ENCODE assay signal across 8 cellular contexts in the genomic region with DNA sequence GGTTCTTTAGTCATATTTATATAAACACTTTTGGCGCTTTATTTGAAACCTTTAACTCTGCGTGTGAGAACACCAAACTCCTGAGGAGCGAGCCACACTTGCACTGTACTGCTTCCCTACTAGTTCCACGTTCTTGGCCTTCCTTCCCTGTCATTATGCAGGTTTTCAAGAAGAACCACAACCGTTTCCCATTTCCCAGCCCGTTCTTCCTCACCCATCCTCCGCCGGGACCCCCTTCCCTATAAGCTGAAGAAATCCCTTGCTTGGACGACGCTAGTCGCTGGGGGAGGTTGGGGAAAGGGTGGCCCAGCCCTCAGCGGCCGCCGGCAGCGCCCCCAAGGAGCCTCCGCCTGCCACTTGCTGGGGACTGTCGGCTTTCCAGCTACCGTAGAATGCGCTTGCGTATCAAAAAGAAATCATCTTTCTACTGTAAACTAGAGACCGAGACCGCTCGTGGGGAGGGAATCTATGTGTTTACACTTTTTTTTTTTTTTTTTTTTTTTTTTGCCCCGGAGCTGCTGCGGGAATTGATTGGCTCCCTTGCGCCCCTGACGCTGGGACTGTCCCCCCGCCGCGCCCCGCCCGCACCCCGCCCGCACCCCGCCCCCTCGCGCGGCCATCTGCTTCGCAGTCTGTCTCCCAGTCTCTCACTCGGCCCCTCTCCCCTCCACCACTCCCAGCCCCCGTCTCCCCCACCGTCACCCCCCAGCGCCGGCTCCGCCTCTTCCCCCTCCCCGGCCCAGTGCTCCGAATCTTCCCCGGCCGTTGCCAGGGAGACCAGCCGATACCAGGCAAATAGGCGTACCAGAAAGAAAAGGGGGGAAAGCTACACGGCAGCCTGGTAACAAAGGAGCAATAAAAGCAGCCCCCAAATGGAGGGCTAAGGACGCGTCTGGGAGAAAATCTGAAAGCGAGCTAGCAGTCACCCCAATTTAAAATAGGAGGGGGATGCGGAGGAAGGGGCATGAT. TPM values are rescaled to one million over a fixed set of nuclear protein-coding genes. Genes with fewer than 3 reads are reported as not detected.
A peak's percentile ranks its signal among the peaks of the same experiment; 100 is the strongest.
DNase-seq lines count a peak whose midpoint lies in the region; ATAC-seq and TF ChIP-seq lines count a peak whose summit lies in the region.

No MANE protein-coding gene starts in this region.

- CTCF ChIA-PET in CD8-positive, alpha-beta T cell (lab: Charles Lee): no interaction called here

- peaks cover 3% of the 10 kb centered on the region for H3K4me1 Mint-ChIP-seq in CD8-positive, alpha-beta T cell (ENCODE audit: low read depth)

- no peaks in the 10 kb centered on the region for H3K36me3 Mint-ChIP-seq in CD8-positive, alpha-beta T cell

- POLR2A ChIA-PET in CD8-positive, alpha-beta T cell (lab: Charles Lee): no interaction called here

- H3K27ac ChIP-seq in CD8-positive, alpha-beta T cell (ENCODE audit: low read depth, low read length): no peak overlapping the region
- peak overlapping the region; percentile 92 for H3K27ac ChIP-seq in WERI-Rb-1

- H3K27ac Mint-ChIP-seq in CD8-positive, alpha-beta T cell: no peak overlapping the region

- ATAC-seq in CD8-positive, alpha-beta T cell: no peak
- peak; percentile 6 for ATAC-seq in GM19463 (IDR thresholded peaks at IDR 0.05; ENCODE audit: unreplicated experiment)
- ATAC-seq in HG03175 (IDR thresholded peaks at IDR 0.05; ENCODE audit: unreplicated experiment): no peak
- no peak for ATAC-seq in GM19328 (IDR thresholded peaks at IDR 0.05; ENCODE audit: unreplicated experiment)

- H3K36me3 ChIP-seq in CD8-positive, alpha-beta T cell (ENCODE audit: insufficient read depth, low read length): no peaks in the 10 kb centered on the region
- peaks cover 10% of the 10 kb centered on the region for H3K36me3 ChIP-seq in WERI-Rb-1

- peak in 1 of 7 experiments; percentile 14 for DNase-seq in CD8-positive, alpha-beta T cell
- DNase-seq in NCI-H2081 treated with DMSO at 0.1 percent for 48 hours (lab: John Stamatoyannopoulos, UW) (peak; percentile 58), WERI-Rb-1 (peak; percentile 95), fibroblast of villous mesenchyme (ENCODE audit: low read depth) (peak; percentile 90), myocyte (ENCODE audit: low read depth) (peak; percentile 84)

- peaks cover 44% of the 10 kb centered on the region for H3K27me3 ChIP-seq in CD8-positive, alpha-beta T cell (ENCODE audit: insufficient read depth, low read length)
- H3K27me3 ChIP-seq in WERI-Rb-1 (ENCODE audit: insufficient read depth, low read depth, severe bottlenecking): no peaks in the 10 kb centered on the region

- TF ChIP-seq CTCF in CD8-positive, alpha-beta T cell (IDR thresholded peaks at IDR 0.05): no peak
- TF ChIP-seq CTCF in WERI-Rb-1 (IDR thresholded peaks at IDR 0.05; ENCODE audit: low read depth, low read length) (peak; percentile 34; the same call in 1 of the 2 replicates), fibroblast of villous mesenchyme (IDR thresholded peaks at IDR 0.05; ENCODE audit: insufficient read depth, low read depth, low read length) (peak; percentile 14)

- no peaks in the 10 kb centered on the region for H3K9me3 Mint-ChIP-seq in CD8-positive, alpha-beta T cell

- H3K4me3 Mint-ChIP-seq in CD8-positive, alpha-beta T cell: peak overlapping the region; percentile 11

- intact Hi-C loops in CD8-positive, alpha-beta T cell (cut with DNase I, micrococcal nuclease): loop anchor here in 1 of 2 experiments (5.0 kb wide), 1 partner anchor 1768 kb away; the partner anchor contains the start of genes FAM229B and TUBE1

- no peak overlapping the region for H3K4me3 ChIP-seq in CD8-positive, alpha-beta T cell (ENCODE audit: low read depth, low read length)
- peak overlapping the region; percentile 100 for H3K4me3 ChIP-seq in WERI-Rb-1 (ENCODE audit: low read depth, low read length)
- peak overlapping the region; percentile 97 for H3K4me3 ChIP-seq in fibroblast of villous mesenchyme (ENCODE audit: low read depth, low read length)

- H3K9me3 ChIP-seq in CD8-positive, alpha-beta T cell (ENCODE audit: low read length): no peaks in the 10 kb centered on the region
- no peaks in the 10 kb centered on the region for H3K9me3 ChIP-seq in WERI-Rb-1 (ENCODE audit: severe bottlenecking)

- peaks cover 41% of the 10 kb centered on the region for H3K4me1 ChIP-seq in CD8-positive, alpha-beta T cell (ENCODE audit: insufficient read depth, low read length)

- peaks cover 29% of the 10 kb centered on the region for H3K27me3 Mint-ChIP-seq in CD8-positive, alpha-beta T cell (ENCODE audit: low read depth)

RNA-seq across cellular contexts. Expression of gene MARCKS, which starts 2.3 kb away (rescaled TPM):
- under 1 TPM; 0.35 to 0.50 TPM for total RNA-seq in CD8-positive, alpha-beta T cell
- total RNA-seq in fibroblast of villous mesenchyme: 263 TPM in 2 replicates
- 89.0 and 103 TPM in 2 replicates for total RNA-seq in myocyte
- polyA plus RNA-seq in myocyte (2012): 108 TPM

Comparison
In these comparisons a context has a peak if more than half of its experiments do, and no peak if none do; other contexts are left out.
1. RNA of gene MARCKS, which starts 2.3 kb away (total RNA-seq): 263 TPM in fibroblast of villous mesenchyme and 89.0 to 103 TPM in myocyte; 0.35 to 0.50 TPM in CD8-positive, alpha-beta T cell; every median in the first group is over 10 times any median in the second.